ENCODE assay signal across 11 cellular contexts in the genomic region with DNA sequence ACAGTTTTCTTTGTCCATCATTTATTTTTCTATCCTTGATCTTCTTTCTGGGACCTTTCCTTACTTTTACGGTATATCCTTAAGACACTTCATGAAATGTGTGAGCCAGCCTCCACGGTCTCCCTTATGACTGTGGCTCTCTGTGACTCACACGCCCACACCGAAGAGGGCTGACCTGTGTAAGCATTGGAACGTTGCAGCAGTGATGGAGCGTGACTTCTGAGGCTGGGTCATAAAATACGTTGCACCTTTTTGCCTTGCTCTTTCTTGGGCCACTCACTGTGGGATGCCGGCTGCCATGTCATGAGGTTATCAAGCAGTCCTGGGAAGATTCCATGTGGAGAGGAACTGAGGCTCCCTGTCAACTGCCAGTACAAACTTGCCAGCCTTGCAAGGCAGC.
A peak's percentile ranks its signal among the peaks of the same experiment; 100 is the strongest.
DNase-seq lines count a peak whose midpoint lies in the region; ATAC-seq and TF ChIP-seq lines count a peak whose summit lies in the region.
"Had no signal": no experiment of that assay in that cellular context is flagged by ENCODE, and none has a peak within 500 bp of the region (broad histone marks: within the 10 kb centered on the region; RNA-seq: fewer than 3 reads in every experiment).

No MANE protein-coding gene starts in this region.

- no peak for TF ChIP-seq CTCF in foreskin fibroblast (IDR thresholded peaks at IDR 0.05; ENCODE audit: low read depth, low read length)
- no peak for TF ChIP-seq CTCF in endothelial cell (IDR thresholded peaks at IDR 0.05; ENCODE audit: unreplicated experiment)

- H3K4me3 ChIP-seq in foreskin fibroblast (ENCODE audit: low read depth in 1 of 2, low read length in 2 of 2), result no peak overlapping the region

- H3K9me3 Mint-ChIP-seq in endothelial cell (ENCODE audit: unreplicated experiment), result no peaks in the 10 kb centered on the region
- H3K9me3 Mint-ChIP-seq: activated naive CD8-positive, alpha-beta T cell treated with anti-CD3 and anti-CD28 coated beads, Interleukin-2, amount 10 ng/mL, durations not matched to agents 7 days and 5 days had no signal

- peak; percentile 14 for DNase-seq in activated T-cell treated with anti-CD3 and anti-CD28 coated beads for 24 hours (ENCODE audit: low read depth)
- no peak for DNase-seq in activated T-cell treated with anti-CD3 and anti-CD28 coated beads for 4 hours
- DNase-seq in activated T-cell treated with anti-CD3 and anti-CD28 coated beads, Interleukin-2, amount 50 U/mL, for 48 hours, result peak; percentile 60 to 63
- DNase-seq in foreskin fibroblast, result peak; percentile 61 to 66
- DNase-seq in stimulated activated CD4-positive, alpha-beta T cell treated with anti-CD3 and anti-CD28 coated beads, TNF-alpha, amount 100 ng/mL, for 48 hours (ENCODE audit: low read depth in 3 of 3), result peak in 2 of 3 donors; percentile 26 to 42
- DNase-seq in NCI-H1048 (lab: John Stamatoyannopoulos, UW), result no peak
- DNase-seq in endothelial cell (ENCODE audit: low spot score), result no peak
- DNase-seq: activated naive CD8-positive, alpha-beta T cell treated with anti-CD3 and anti-CD28 coated beads, Interleukin-2, amount 10 ng/mL, durations not matched to agents 7 days and 5 days; NCI-H2107; occipital lobe had no signal

- no peak for ATAC-seq in GM19351 (IDR thresholded peaks at IDR 0.05; ENCODE audit: unreplicated experiment)

- no peak overlapping the region for H3K27ac Mint-ChIP-seq in endothelial cell (ENCODE audit: unreplicated experiment)
- H3K27ac Mint-ChIP-seq: activated naive CD8-positive, alpha-beta T cell treated with anti-CD3 and anti-CD28 coated beads, Interleukin-2, amount 10 ng/mL, durations not matched to agents 7 days and 5 days had no signal

- no peaks in the 10 kb centered on the region for H3K36me3 Mint-ChIP-seq in endothelial cell (ENCODE audit: low read depth, unreplicated experiment)

- no peak overlapping the region for H3K4me3 Mint-ChIP-seq in endothelial cell (ENCODE audit: unreplicated experiment)
- H3K4me3 Mint-ChIP-seq: activated naive CD8-positive, alpha-beta T cell treated with anti-CD3 and anti-CD28 coated beads, Interleukin-2, amount 10 ng/mL, durations not matched to agents 7 days and 5 days had no signal

- peaks cover 3% of the 10 kb centered on the region for H3K27me3 Mint-ChIP-seq in endothelial cell (ENCODE audit: unreplicated experiment)
- H3K27me3 Mint-ChIP-seq: activated naive CD8-positive, alpha-beta T cell treated with anti-CD3 and anti-CD28 coated beads, Interleukin-2, amount 10 ng/mL, durations not matched to agents 7 days and 5 days had no signal

- H3K4me1 Mint-ChIP-seq in endothelial cell (ENCODE audit: unreplicated experiment), result no peaks in the 10 kb centered on the region

Comparison
In these comparisons a context has a peak if more than half of its experiments do, and no peak if none do; other contexts are left out.
1. DNase-seq: peak in activated T-cell treated with anti-CD3 and anti-CD28 coated beads for 24 hours (single experiment), activated T-cell treated with anti-CD3 and anti-CD28 coated beads, Interleukin-2, amount 50 U/mL, for 48 hours (2 of 2), foreskin fibroblast (2 of 2) and stimulated activated CD4-positive, alpha-beta T cell treated with anti-CD3 and anti-CD28 coated beads, TNF-alpha, amount 100 ng/mL, for 48 hours (2 of 3); none in activated T-cell treated with anti-CD3 and anti-CD28 coated beads for 4 hours (single experiment), NCI-H1048 (single experiment) and endothelial cell (single experiment).